Comparison of ENCODE assay signal across 29 cellular contexts in the genomic region with DNA sequence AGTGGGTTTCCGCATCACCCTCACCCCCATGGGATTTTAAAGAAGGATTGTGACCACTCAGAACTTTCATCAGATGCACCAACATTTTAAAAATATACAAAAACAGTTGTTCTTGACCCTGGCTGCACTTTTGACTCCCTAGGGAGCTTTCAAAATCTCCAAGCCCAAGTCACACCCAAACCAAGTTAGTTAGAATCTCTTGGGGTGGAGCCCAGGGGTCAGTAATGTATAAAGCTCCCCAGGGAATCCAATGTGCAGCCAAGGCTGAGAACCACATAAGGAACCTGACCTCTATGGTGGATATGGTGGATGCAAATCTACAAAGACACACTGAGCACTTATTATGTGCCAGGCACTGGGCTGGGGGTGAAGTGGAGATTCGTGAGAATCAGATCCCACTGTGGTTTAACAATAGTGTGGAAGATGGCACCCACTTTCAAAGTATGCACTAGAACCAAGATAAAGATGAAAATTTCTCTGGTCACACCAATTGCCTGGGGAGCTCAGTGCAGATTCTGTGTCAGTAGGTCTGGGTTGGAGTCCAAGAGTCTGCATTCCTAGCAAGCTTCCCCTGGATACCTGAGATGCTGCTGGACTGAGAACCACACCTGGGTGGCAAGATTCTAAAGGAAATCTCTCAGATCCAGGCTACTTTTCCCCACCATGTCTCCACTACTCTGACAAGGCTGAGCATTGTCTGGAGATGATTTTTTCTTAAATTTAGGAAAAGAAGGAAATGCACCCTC. TPM values are rescaled to one million over a fixed set of nuclear protein-coding genes. Genes with fewer than 3 reads are reported as not detected.
"Had no signal": no experiment of that assay in that cellular context is flagged by ENCODE, and none has a peak within 500 bp of the region (broad histone marks: within the 10 kb centered on the region; RNA-seq: fewer than 3 reads in every experiment).

No MANE protein-coding gene starts in this region.

- ATAC-seq: esophagus mucosa; gastrocnemius medialis; left lobe of liver; naive thymus-derived CD4-positive, alpha-beta T cell; pancreas; right lobe of liver; stimulated activated effector memory CD8-positive, alpha-beta T cell treated with anti-CD3 and anti-CD28 coated beads, Interleukin-12 subunit alpha, Interleukin-12 subunit beta, amount 100 ng/mL, for 72 hours had no signal

- H3K27ac Mint-ChIP-seq: dendritic cell treated with granulocyte-macrophage colony-stimulating factor and Interleukin-4, amounts not matched to agents 40 ng/mL and 50 ng/mL, for 4 days; endodermal cell; memory B cell; mesothelial cell of epicardium; naive thymus-derived CD4-positive, alpha-beta T cell; nephron; progenitor cell of endocrine pancreas; stimulated activated effector memory CD8-positive, alpha-beta T cell treated with anti-CD3 and anti-CD28 coated beads, Interleukin-12 subunit alpha, Interleukin-12 subunit beta, amount 100 ng/mL, for 72 hours; stimulated activated naive CD8-positive, alpha-beta T cell treated with anti-CD3 and anti-CD28 coated beads, Interleukin-15, Interleukin-2, amounts not matched to agents 100 ng/mL and 50 ng/mL, for 24 hours had no signal

- H3K36me3 ChIP-seq: colonic mucosa, gastrocnemius medialis, neutrophil, pancreas, right lobe of liver, thyroid gland, upper lobe of left lung had no signal

- H3K4me3 Mint-ChIP-seq: central memory CD8-positive, alpha-beta T cell; dendritic cell treated with granulocyte-macrophage colony-stimulating factor and Interleukin-4, amounts not matched to agents 40 ng/mL and 50 ng/mL, for 4 days; endodermal cell; memory B cell; mesothelial cell of epicardium; naive thymus-derived CD4-positive, alpha-beta T cell; nephron; stimulated activated effector memory CD8-positive, alpha-beta T cell treated with anti-CD3 and anti-CD28 coated beads, Interleukin-12 subunit alpha, Interleukin-12 subunit beta, amount 100 ng/mL, for 72 hours; stimulated activated naive CD8-positive, alpha-beta T cell treated with anti-CD3 and anti-CD28 coated beads, Interleukin-15, Interleukin-2, amounts not matched to agents 100 ng/mL and 50 ng/mL, for 24 hours had no signal

- H2AFZ ChIP-seq: hepatocyte had no signal

- H3K4me3 ChIP-seq: colonic mucosa, gastrocnemius medialis, hepatocyte, lung, pancreas, right lobe of liver, smooth muscle cell, thyroid gland, upper lobe of left lung had no signal

- H3K4me2 ChIP-seq: hepatocyte, smooth muscle cell had no signal

- H3K79me2 ChIP-seq: hepatocyte had no signal

- FAIRE-seq: kidney, pancreas, urothelium cell line had no signal

- DNase-seq: colonic mucosa; effector CD8-positive, alpha-beta T cell; endodermal cell; foreskin fibroblast; gastrocnemius medialis; kidney; naive thymus-derived CD4-positive, alpha-beta T cell; pancreas; right lobe of liver; stimulated activated CD4-positive, alpha-beta T cell treated with anti-CD3 and anti-CD28 coated beads, Interleukin-2, amount 100 ng/mL, for 24 hours; stimulated activated CD4-positive, alpha-beta T cell treated with anti-CD3 and anti-CD28 coated beads, Interleukin-4, amount 100 ng/mL, for 24 hours; thyroid gland; upper lobe of left lung had no signal

- H3K27me3 ChIP-seq: colonic mucosa, gastrocnemius medialis, hepatocyte, neutrophil, pancreas, right lobe of liver, thyroid gland, upper lobe of left lung had no signal

- H3K36me3 Mint-ChIP-seq: memory B cell; mesothelial cell of epicardium; naive thymus-derived CD4-positive, alpha-beta T cell; stimulated activated effector memory CD8-positive, alpha-beta T cell treated with anti-CD3 and anti-CD28 coated beads, Interleukin-12 subunit alpha, Interleukin-12 subunit beta, amount 100 ng/mL, for 72 hours had no signal

- H3K9me3 ChIP-seq: colonic mucosa, gastrocnemius medialis, neutrophil, pancreas, right lobe of liver, thyroid gland, upper lobe of left lung had no signal

- H3K4me1 ChIP-seq: colonic mucosa, gastrocnemius medialis, pancreas, right lobe of liver, thyroid gland, upper lobe of left lung had no signal

- H3K9me3 Mint-ChIP-seq: central memory CD8-positive, alpha-beta T cell; endodermal cell; memory B cell; mesothelial cell of epicardium; nephron; stimulated activated effector memory CD8-positive, alpha-beta T cell treated with anti-CD3 and anti-CD28 coated beads, Interleukin-12 subunit alpha, Interleukin-12 subunit beta, amount 100 ng/mL, for 72 hours; stimulated activated naive CD8-positive, alpha-beta T cell treated with anti-CD3 and anti-CD28 coated beads, Interleukin-15, Interleukin-2, amounts not matched to agents 100 ng/mL and 50 ng/mL, for 24 hours had no signal

- H3K27ac ChIP-seq: colonic mucosa, epithelial cell of prostate, gastrocnemius medialis, hepatocyte, neutrophil, pancreas, right lobe of liver, thyroid gland, upper lobe of left lung had no signal

- H3K4me1 Mint-ChIP-seq: central memory CD8-positive, alpha-beta T cell; endodermal cell; memory B cell; mesothelial cell of epicardium; naive thymus-derived CD4-positive, alpha-beta T cell had no signal

RNA-seq across cellular contexts. Expression of a gene that starts 18.9 kb away (rescaled TPM):
- total RNA-seq: endodermal cell, progenitor cell of endocrine pancreas had no signal
